Comparison of ENCODE assay signal across 8 cellular contexts in genomic region chr18:75248426-75249191, GRCh38. TPM values are rescaled to one million over a fixed set of nuclear protein-coding genes. Genes with fewer than 3 reads are reported as not detected.
DNase-seq lines count a peak whose midpoint lies in the region.

No MANE protein-coding gene starts in this region.

- H3K4me3 ChIP-seq in effector memory CD4-positive, alpha-beta T cell (ENCODE audit: insufficient read depth, low read depth, low read length, poor library complexity, severe bottlenecking), result peak overlapping the region; percentile 50

- DNase-seq in DMS153 treated with DMSO at 0.1 percent for 48 hours (lab: John Stamatoyannopoulos, UW; ENCODE audit: unreplicated experiment) (peak; percentile 38), NCI-H526 treated with DMSO at 0.1 percent for 48 hours (lab: John Stamatoyannopoulos, UW) (peak; percentile 85), pons (ENCODE audit: low spot score) (peak; percentile 37), activated gamma-delta T cell treated with Interleukin-2 at 50 U/mL for 16 hours (no peak), mucosa of gallbladder (ENCODE audit: low spot score) (no peak), NAMALWA (ENCODE audit: low spot score) (no peak)
- no peak for DNase-seq in effector memory CD4-positive, alpha-beta T cell
- no peak for DNase-seq in stimulated activated naive CD4-positive, alpha-beta T cell (lab: John Stamatoyannopoulos, UW)

- H3K36me3 ChIP-seq in effector memory CD4-positive, alpha-beta T cell (ENCODE audit: control insufficient read depth, insufficient read depth, low read length), result no peaks in the 10 kb centered on the region

- H3K9me3 ChIP-seq in effector memory CD4-positive, alpha-beta T cell (ENCODE audit: control insufficient read depth, low read length), result no peaks in the 10 kb centered on the region

- peaks cover 13% of the 10 kb centered on the region for H3K4me1 ChIP-seq in effector memory CD4-positive, alpha-beta T cell (ENCODE audit: control insufficient read depth, insufficient read depth, low read length, poor library complexity, severe bottlenecking)

- H3K27ac ChIP-seq in effector memory CD4-positive, alpha-beta T cell (ENCODE audit: insufficient read depth, low read length, poor library complexity, severe bottlenecking), result peak overlapping the region; percentile 63

- H3K27me3 ChIP-seq in effector memory CD4-positive, alpha-beta T cell (replicated peaks; ENCODE audit: control insufficient read depth, insufficient read depth, low read length, poor library complexity, severe bottlenecking), result no peaks in the 10 kb centered on the region

RNA-seq across cellular contexts. Expression of gene TSHZ1, which starts 38.0 kb away (rescaled TPM):
- total RNA-seq in mucosa of gallbladder, result 32.0 TPM

RNA-seq across cellular contexts. Expression of gene PTGR3, which starts 39.7 kb away (rescaled TPM):
- 41.1 TPM for total RNA-seq in mucosa of gallbladder

Comparison
In these comparisons a context has a peak if more than half of its experiments do, and no peak if none do; other contexts are left out.
1. DNase-seq: peak in DMS153 treated with DMSO at 0.1 percent for 48 hours (single experiment), NCI-H526 treated with DMSO at 0.1 percent for 48 hours (single experiment) and pons (single experiment); none in effector memory CD4-positive, alpha-beta T cell (0 of 3), activated gamma-delta T cell treated with Interleukin-2 at 50 U/mL for 16 hours (single experiment), stimulated activated naive CD4-positive, alpha-beta T cell (0 of 6), mucosa of gallbladder (single experiment) and NAMALWA (single experiment).